14 cellular contexts compared by ENCODE assay signal in the genomic region with DNA sequence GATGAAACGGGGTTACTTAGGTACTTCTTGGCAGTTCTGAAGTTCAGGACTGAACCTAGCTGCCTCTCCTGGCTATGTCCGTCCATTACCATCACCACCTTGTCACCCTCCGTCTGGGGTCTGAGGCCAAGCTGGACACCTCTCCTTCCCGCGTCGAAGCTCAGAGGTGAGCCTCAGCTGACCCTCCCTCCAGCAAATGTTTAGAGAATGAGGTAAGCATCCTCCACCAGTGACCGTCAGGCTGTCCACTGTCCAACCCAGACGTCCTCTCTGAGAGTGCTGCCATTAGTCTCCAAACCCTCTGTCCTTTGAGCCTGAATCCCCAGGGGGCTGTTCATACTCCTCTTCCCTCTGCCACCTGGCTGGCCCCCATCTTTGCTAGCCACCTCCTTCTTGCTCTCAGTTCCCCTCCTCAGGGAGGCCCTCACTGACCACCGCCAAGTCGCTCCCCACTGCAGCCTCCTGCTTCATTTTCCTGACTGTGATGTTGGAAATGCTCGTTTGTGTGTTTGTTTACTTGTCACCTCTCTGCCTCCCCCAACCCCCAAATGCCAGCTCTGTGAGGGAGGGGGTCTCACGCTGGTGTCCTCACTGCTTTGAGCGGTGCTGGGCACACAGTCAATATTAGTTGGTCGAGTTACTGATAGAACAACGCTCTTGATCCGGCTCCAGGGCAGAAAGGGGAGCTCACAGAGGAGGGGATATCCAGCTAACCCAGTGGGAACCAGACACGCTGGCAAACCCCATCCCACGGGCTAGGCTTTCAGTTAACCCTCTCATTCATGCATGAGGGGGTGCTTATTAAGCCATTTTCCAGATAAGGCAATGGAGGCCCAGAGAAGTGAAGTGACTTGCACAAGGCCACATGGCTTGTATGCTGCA.
A peak's percentile ranks its signal among the peaks of the same experiment; 100 is the strongest.
DNase-seq lines count a peak whose midpoint lies in the region; ATAC-seq, FAIRE-seq and TF ChIP-seq lines count a peak whose summit lies in the region.
"Had no signal": no experiment of that assay in that cellular context is flagged by ENCODE, and none has a peak within 500 bp of the region (broad histone marks: within the 10 kb centered on the region; RNA-seq: fewer than 3 reads in every experiment).

No MANE protein-coding gene starts in this region.

- CTCF ChIA-PET in K562 (lab: Yijun Ruan, JAX; ENCODE audit: low intra/inter-chr PET ratio) = interaction anchor here (0.7 kb wide), 1 partner anchor 26 kb away, joined by 3 read pairs; no protein-coding TSS in a partner anchor

- H3K27ac Mint-ChIP-seq in CD14-positive monocyte (peak overlapping the region; percentile 99 to 100 (median 100)), nephron progenitor cell (peak overlapping the region; percentile 23)

- no peak for TF ChIP-seq POLR2A in GM12891 (IDR thresholded peaks at IDR 0.05; ENCODE audit: low read depth, low read length)
- TF ChIP-seq POLR2A in K562 (conservative IDR thresholded peaks at IDR 0.05) = no peak
- TF ChIP-seq POLR2A in esophagus muscularis mucosa (IDR thresholded peaks at IDR 0.05; ENCODE audit: low read depth) = no peak

- H3K36me3 Mint-ChIP-seq in CD14-positive monocyte (peaks cover 72 to 73% of the 10 kb centered on the region in 2 donors), nephron progenitor cell (ENCODE audit: low read depth) (no peaks in the 10 kb centered on the region)

- no peaks in the 10 kb centered on the region for H3K9me3 ChIP-seq in K562 (replicated peaks; ENCODE audit: control insufficient read depth, insufficient read depth, low read depth, low read length)
- no peaks in the 10 kb centered on the region for H3K9me3 ChIP-seq in esophagus muscularis mucosa

- H3K27ac ChIP-seq in K562 (ENCODE audit: extremely low read depth, low read depth, low read length) (peak overlapping the region; percentile 11; the same call in 2 of the 3 replicates), esophagus muscularis mucosa (replicated peaks in 1 of 4) (no peak overlapping the region)
- H3K27ac ChIP-seq: C4-2B, foreskin keratinocyte had no signal

- peak overlapping the region; percentile 53 to 78 for H3K4me3 Mint-ChIP-seq in CD14-positive monocyte
- H3K4me3 Mint-ChIP-seq in nephron progenitor cell = no peak overlapping the region

- ATAC-seq in K562 = peak; percentile 8; the same call in 2 of the 3 replicates
- no peak for ATAC-seq in GM19395 (IDR thresholded peaks at IDR 0.05; ENCODE audit: unreplicated experiment)
- ATAC-seq: foreskin keratinocyte had no signal

- WGBS in K562 (ENCODE audit: insufficient coverage, low coverage, missing lambda C conversion rate) = 50% methylated on average over 18 of the region's 18 CpGs
- WGBS in esophagus muscularis mucosa = 72% methylated on average over 16 of the region's 18 CpGs

- peak overlapping the region; percentile 33 for H2AFZ ChIP-seq in K562 (ENCODE audit: low read depth, low read length)

- peak; percentile 13 for FAIRE-seq in GM12891 (lab: Jason Lieb, UNC)
- FAIRE-seq in K562 (lab: Jason Lieb, UNC) = peak; percentile 40
- FAIRE-seq: G401.6 had no signal

- no peak overlapping the region for H3K4me3 ChIP-seq in K562
- no peak overlapping the region for H3K4me3 ChIP-seq in esophagus muscularis mucosa

- no peaks in the 10 kb centered on the region for H3K27me3 ChIP-seq in K562 (ENCODE audit: control insufficient read depth in 2 of 2, insufficient read depth in 2 of 2, low read length in 2 of 2)
- H3K27me3 ChIP-seq in esophagus muscularis mucosa = no peaks in the 10 kb centered on the region

- H3K36me3 ChIP-seq in K562 (ENCODE audit: control insufficient read depth, insufficient read depth, low read length) = no peaks in the 10 kb centered on the region
- H3K36me3 ChIP-seq in esophagus muscularis mucosa = no peaks in the 10 kb centered on the region

- H3K4me2 ChIP-seq in K562 (ENCODE audit: insufficient read depth, low read length) = peak overlapping the region; percentile 48; the same call in 1 of the 2 replicates

- 0 out of 2 replicates have a peak, but pooled peaks cover 4% of the 10 kb centered on the region for H4K20me1 ChIP-seq in K562 (replicated peaks; ENCODE audit: control insufficient read depth, insufficient read depth, low read length)

- BruUV-seq in K562 (replicated peaks; lab: Mats Ljungman, UMichigan) = no TSS peak

- peaks cover 0 to 9% (median 0%) of the 10 kb centered on the region in 3 donors for H3K27me3 Mint-ChIP-seq in CD14-positive monocyte (ENCODE audit: low read depth in 3 of 3)
- no peaks in the 10 kb centered on the region for H3K27me3 Mint-ChIP-seq in nephron progenitor cell (ENCODE audit: low read depth, poor library complexity)

- H3K9ac ChIP-seq in K562 (ENCODE audit: insufficient read depth in 1 of 2, low read depth in 2 of 2, low read length in 2 of 2) = peak overlapping the region; percentile 50 to 81

- no peaks in the 10 kb centered on the region for H3K9me1 ChIP-seq in K562 (ENCODE audit: control insufficient read depth, insufficient read depth, low read length)

- no peaks in the 10 kb centered on the region for H3K79me2 ChIP-seq in K562 (ENCODE audit: control insufficient read depth, insufficient read depth, low read length)

- peaks cover 0 to 3% (median 0%) of the 10 kb centered on the region in 7 donors for H3K9me3 Mint-ChIP-seq in CD14-positive monocyte
- no peaks in the 10 kb centered on the region for H3K9me3 Mint-ChIP-seq in nephron progenitor cell

- in situ Hi-C loops in K562 (cut with MboI) = no loop called here

- no peak for TF ChIP-seq EP300 in K562 (IDR thresholded peaks at IDR 0.05; ENCODE audit: low read length)
- no peak for TF ChIP-seq EP300 in esophagus muscularis mucosa (IDR thresholded peaks at IDR 0.05)

- H3K4me1 Mint-ChIP-seq in CD14-positive monocyte = peaks cover 99% of the 10 kb centered on the region
- peaks cover 76% of the 10 kb centered on the region for H3K4me1 Mint-ChIP-seq in nephron progenitor cell

- TF ChIP-seq CTCF in CD14-positive monocyte (IDR thresholded peaks at IDR 0.05) (no peak), K562 (IDR thresholded peaks at IDR 0.05 in 2 of 3, conservative IDR thresholded peaks at IDR 0.05 in 1 of 3; ENCODE audit: insufficient read depth in 2 of 3, low read depth in 1 of 3, low read length in 3 of 3) (no peak), nephron progenitor cell (IDR thresholded peaks at IDR 0.05) (no peak), esophagus muscularis mucosa (IDR thresholded peaks at IDR 0.05) (no peak)

- H3K4me1 ChIP-seq in K562 (replicated peaks in 1 of 2; ENCODE audit: control insufficient read depth in 2 of 2, insufficient read depth in 2 of 2, low read length in 2 of 2) = peaks cover 75 to 82% of the 10 kb centered on the region in 2 experiments
- H3K4me1 ChIP-seq in esophagus muscularis mucosa = peaks cover 7 to 29% (median 25%) of the 10 kb centered on the region in 4 donors
- H3K4me1 ChIP-seq: foreskin keratinocyte had no signal

- DNase-seq in CD14-positive monocyte (ENCODE audit: low spot score) (no peak), GM12891 (ENCODE audit: insufficient read length, low spot score) (no peak), K562 (ENCODE audit: extremely low read depth in 1 of 4, low spot score in 3 of 4) (no peak), nephron progenitor cell (no peak), esophagus muscularis mucosa (ENCODE audit: extremely low spot score) (no peak), NCI-H510A treated with DMSO at 0.1 percent for 48 hours (lab: John Stamatoyannopoulos, UW) (no peak)
- DNase-seq in stimulated activated CD4-positive, alpha-beta T cell treated with anti-CD3 and anti-CD28 coated beads, Interleukin-15, amount 100 ng/mL, for 24 hours = no peak
- DNase-seq: foreskin keratinocyte, NCI-H1417 treated with DMSO at 0.1 percent for 48 hours, NCI-H510A, T1000 had no signal

- TF ChIP-seq RAD21 in K562 (CRISPR knock-in tag; conservative IDR thresholded peaks at IDR 0.05 in 1 of 2, IDR thresholded peaks at IDR 0.05 in 1 of 2) = no peak

- intact Hi-C loops in CD14-positive monocyte (cut with micrococcal nuclease) (no loop called here), K562 (cut with micrococcal nuclease) (no loop called here), esophagus muscularis mucosa (cut with DNase I) (no loop called here)

- POLR2A ChIA-PET in K562 (lab: Yijun Ruan, JAX) = interaction anchor here (1.5 to 2.5 kb wide), 4 partner anchors 9 to 26 kb away, joined by 4 to 9 read pairs (median 8); no protein-coding TSS in a partner anchor

TF ChIP-seq in GM12891, 5 proteins besides CTCF, POLR2A, EP300 and RAD21:
- TF ChIP-seq POU2F2 (IDR thresholded peaks at IDR 0.05; ENCODE audit: low read depth, low read length) (no peak), SPI1 (IDR thresholded peaks at IDR 0.05; ENCODE audit: low read depth, low read length) (peak; percentile 54), TAF1 (IDR thresholded peaks at IDR 0.05; ENCODE audit: low read depth, low read length) (no peak)

TF ChIP-seq in K562, 482 proteins besides CTCF, POLR2A, EP300 and RAD21 (continues in another document):
- TF ChIP-seq YY1 (IDR thresholded peaks at IDR 0.05; ENCODE audit: borderline replicate concordance in 1 of 3, control insufficient read depth in 1 of 3, extremely low read depth in 1 of 3, insufficient read depth in 3 of 3, insufficient read length in 1 of 3, insufficient replicate concordance in 2 of 3, low read depth in 1 of 3, low read length in 2 of 3) = peak in 1 of 3 experiments; percentile 10
- TF ChIP-seq RBBP5 (IDR thresholded peaks at IDR 0.05; ENCODE audit: borderline replicate concordance, insufficient read depth, low read length, poor library complexity, severe bottlenecking) = peak; percentile 25
- TF ChIP-seq ZNF212 (CRISPR knock-in tag; IDR thresholded peaks at IDR 0.05) = no peak
- TF ChIP-seq ARNT (IDR thresholded peaks at IDR 0.05) = no peak
- TF ChIP-seq ZNF76 (CRISPR knock-in tag; IDR thresholded peaks at IDR 0.05; ENCODE audit: borderline replicate concordance) = no peak
- TF ChIP-seq KDM5B (IDR thresholded peaks at IDR 0.05; ENCODE audit: insufficient replicate concordance, low read depth, low read length) = peak; percentile 43
- TF ChIP-seq, protein P1, sequence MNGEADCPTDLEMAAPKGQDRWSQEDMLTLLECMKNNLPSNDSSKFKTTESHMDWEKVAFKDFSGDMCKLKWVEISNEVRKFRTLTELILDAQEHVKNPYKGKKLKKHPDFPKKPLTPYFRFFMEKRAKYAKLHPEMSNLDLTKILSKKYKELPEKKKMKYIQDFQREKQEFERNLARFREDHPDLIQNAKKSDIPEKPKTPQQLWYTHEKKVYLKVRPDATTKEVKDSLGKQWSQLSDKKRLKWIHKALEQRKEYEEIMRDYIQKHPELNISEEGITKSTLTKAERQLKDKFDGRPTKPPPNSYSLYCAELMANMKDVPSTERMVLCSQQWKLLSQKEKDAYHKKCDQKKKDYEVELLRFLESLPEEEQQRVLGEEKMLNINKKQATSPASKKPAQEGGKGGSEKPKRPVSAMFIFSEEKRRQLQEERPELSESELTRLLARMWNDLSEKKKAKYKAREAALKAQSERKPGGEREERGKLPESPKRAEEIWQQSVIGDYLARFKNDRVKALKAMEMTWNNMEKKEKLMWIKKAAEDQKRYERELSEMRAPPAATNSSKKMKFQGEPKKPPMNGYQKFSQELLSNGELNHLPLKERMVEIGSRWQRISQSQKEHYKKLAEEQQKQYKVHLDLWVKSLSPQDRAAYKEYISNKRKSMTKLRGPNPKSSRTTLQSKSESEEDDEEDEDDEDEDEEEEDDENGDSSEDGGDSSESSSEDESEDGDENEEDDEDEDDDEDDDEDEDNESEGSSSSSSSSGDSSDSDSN (IDR thresholded peaks at IDR 0.05; ENCODE audit: borderline replicate concordance in 1 of 2, low read depth in 2 of 2, low read length in 2 of 2) = no peak
